19 cellular contexts compared by ENCODE assay signal in the genomic region with DNA sequence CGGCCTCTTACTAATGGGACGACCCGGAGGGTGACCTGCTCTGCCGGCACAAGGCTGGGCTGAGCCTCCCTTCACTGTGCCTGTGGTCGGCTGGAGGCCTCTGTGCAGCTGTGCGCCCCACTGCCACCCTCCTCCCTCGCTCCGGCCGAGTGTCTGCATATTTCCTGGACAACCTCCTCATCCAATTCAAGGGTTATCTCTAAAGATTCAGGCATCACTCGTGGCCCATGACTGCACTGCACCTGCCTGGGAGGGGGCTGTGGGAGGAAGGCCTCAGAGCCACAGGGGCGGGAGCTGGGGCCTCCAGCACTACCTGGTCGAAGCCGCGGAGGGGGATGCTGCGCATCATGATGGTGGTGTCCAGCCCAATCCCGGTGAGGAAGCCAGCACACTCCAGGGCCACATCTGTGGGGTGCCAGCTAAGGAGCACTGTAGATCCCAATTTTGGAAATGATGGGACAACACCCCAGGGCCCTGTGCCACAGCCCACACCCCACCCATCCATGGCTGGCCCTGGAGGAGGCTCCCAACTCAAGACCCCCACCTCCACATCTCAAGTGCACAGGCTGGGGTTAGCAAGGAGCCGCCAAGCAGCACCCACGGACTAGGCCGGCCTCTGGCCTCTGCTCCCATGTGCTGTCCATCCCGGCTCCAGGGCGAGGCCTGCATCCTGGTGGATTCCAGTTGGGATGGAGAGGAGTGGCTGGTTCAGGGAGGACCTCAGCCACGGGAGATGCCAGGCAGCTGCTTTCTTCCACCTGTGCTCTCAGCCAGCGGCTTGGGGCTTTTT.
"Had no signal": no experiment of that assay in that cellular context is flagged by ENCODE, and none has a peak within 500 bp of the region (broad histone marks: within the 10 kb centered on the region; RNA-seq: fewer than 3 reads in every experiment).

No MANE protein-coding gene starts in this region.

- DNase-seq: activated B cell treated with CpG ODN at 0.5 μM for 24 hours; activated CD4-positive, alpha-beta T cell treated with anti-CD3 and anti-CD28 coated beads, Interleukin-2, amount 50 U/mL, for 4 hours; activated CD8-positive, alpha-beta memory T cell treated with anti-CD3 and anti-CD28 coated beads for 24 hours; activated CD8-positive, alpha-beta memory T cell treated with anti-CD3 and anti-CD28 coated beads, Interleukin-2, amount 50 U/mL, for 48 hours; activated naive CD4-positive, alpha-beta T cell treated with Interleukin-2 at 50 U/mL for 16 hours; activated T-cell treated with anti-CD3 and anti-CD28 coated beads, Interleukin-2, amount 50 U/mL, for 4 hours; amygdala; cortex of kidney; heart right ventricle; naive B cell; occipital lobe; small intestine; stimulated activated naive B cell treated with anti-CD40 and anti-IgM and Interleukin-4, amounts not matched to agents 10 μg/mL and 1 μg/mL and 100 μg/mL, for 72 hours; T-helper 17 cell; transverse colon; uterus had no signal

- H3K4me3 ChIP-seq: heart right ventricle, lung, transverse colon, uterus had no signal

- H3K27me3 ChIP-seq: heart right ventricle, transverse colon, uterus had no signal

- H3K9me3 ChIP-seq: heart right ventricle, transverse colon, uterus had no signal

- H3K27ac ChIP-seq: epithelial cell of prostate, heart right ventricle, transverse colon, uterus had no signal

- H3K4me1 ChIP-seq: uterus had no signal

- ATAC-seq: activated T-cell treated with anti-CD3 and anti-CD28 coated beads, Interleukin-2, amount 50 U/mL, for 4 hours; sciatic nerve; stimulated activated naive B cell treated with anti-CD40 and anti-IgM and Interleukin-4, amounts not matched to agents 10 μg/mL and 1 μg/mL and 100 μg/mL, for 72 hours; T-helper 17 cell had no signal

- H3K36me3 ChIP-seq: transverse colon, uterus had no signal
